ENCODE assay signal across 25 cellular contexts in genomic region chr20:20677186-20677585, GRCh38. TPM values are rescaled to one million over a fixed set of nuclear protein-coding genes. Genes with fewer than 3 reads are reported as not detected.
A peak's percentile ranks its signal among the peaks of the same experiment; 100 is the strongest.
DNase-seq lines count a peak whose midpoint lies in the region; ATAC-seq and TF ChIP-seq lines count a peak whose summit lies in the region.
"Had no signal": no experiment of that assay in that cellular context is flagged by ENCODE, and none has a peak within 500 bp of the region (broad histone marks: within the 10 kb centered on the region; RNA-seq: fewer than 3 reads in every experiment).

No MANE protein-coding gene starts in this region.

- CTCF ChIA-PET in HEK293 (lab: Yijun Ruan, JAX): interaction anchor here (1.1 kb wide), 1 partner anchor 12 kb away, joined by 3 read pairs; no protein-coding TSS in a partner anchor

- H3K4me3 ChIP-seq in HEK293 (ENCODE audit: low read depth, low read length) (no peak overlapping the region), fibroblast of mammary gland (ENCODE audit: control insufficient read depth, low read depth, low read length) (no peak overlapping the region)
- H3K4me3 ChIP-seq: SJSA1, skin epidermis, stomach, thyroid gland had no signal

- ATAC-seq in HG03469 (IDR thresholded peaks at IDR 0.05; ENCODE audit: unreplicated experiment) (no peak), GM19395 (IDR thresholded peaks at IDR 0.05; ENCODE audit: unreplicated experiment) (no peak)
- ATAC-seq: activated T-helper 17 cell treated with anti-CD3 and anti-CD28 coated beads, Interleukin-2, amount 50 U/mL, for 72 hours had no signal

- no peaks in the 10 kb centered on the region for H3K4me1 Mint-ChIP-seq in mesothelial cell of epicardium

- TF ChIP-seq CTCF in HEK293 (tag by site-specific recombination; IDR thresholded peaks at IDR 0.05) (no peak), fibroblast of mammary gland (conservative IDR thresholded peaks at IDR 0.05; ENCODE audit: control insufficient read depth, insufficient read depth, low read depth, low read length) (no peak), mesothelial cell of epicardium (IDR thresholded peaks at IDR 0.05; ENCODE audit: unreplicated experiment) (no peak)

- no peaks in the 10 kb centered on the region for H3K27me3 Mint-ChIP-seq in mesothelial cell of epicardium (ENCODE audit: low read depth)
- H3K27me3 Mint-ChIP-seq: activated CD4-positive, alpha-beta memory T cell treated with anti-CD3 and anti-CD28 coated beads for 36 hours; activated naive CD4-positive, alpha-beta T cell treated with anti-CD3 and anti-CD28 coated beads, Interleukin-2, amount 50 U/mL, for 24 hours; activated T-helper 17 cell treated with anti-CD3 and anti-CD28 coated beads, Interleukin-2, amount 50 U/mL, for 72 hours; central memory CD8-positive, alpha-beta T cell; IgD-negative memory B cell had no signal

- H3K4me3 Mint-ChIP-seq in mesothelial cell of epicardium: no peak overlapping the region
- H3K4me3 Mint-ChIP-seq: activated CD4-positive, alpha-beta memory T cell treated with anti-CD3 and anti-CD28 coated beads for 36 hours; activated naive CD4-positive, alpha-beta T cell treated with anti-CD3 and anti-CD28 coated beads, Interleukin-2, amount 50 U/mL, for 24 hours; activated T-helper 17 cell treated with anti-CD3 and anti-CD28 coated beads, Interleukin-2, amount 50 U/mL, for 72 hours; CD14-positive monocyte; central memory CD8-positive, alpha-beta T cell; IgD-negative memory B cell; nephron had no signal

- H3K36me3 ChIP-seq in HEK293 (ENCODE audit: control insufficient read depth in 2 of 2, insufficient read depth in 1 of 2, low read length in 2 of 2): no peaks in the 10 kb centered on the region
- H3K36me3 ChIP-seq: SJSA1, thyroid gland had no signal

- H3K9me3 Mint-ChIP-seq in mesothelial cell of epicardium: no peaks in the 10 kb centered on the region
- H3K9me3 Mint-ChIP-seq: activated CD4-positive, alpha-beta memory T cell treated with anti-CD3 and anti-CD28 coated beads for 36 hours; activated naive CD4-positive, alpha-beta T cell treated with anti-CD3 and anti-CD28 coated beads, Interleukin-2, amount 50 U/mL, for 24 hours; activated T-helper 17 cell treated with anti-CD3 and anti-CD28 coated beads, Interleukin-2, amount 50 U/mL, for 72 hours; CD14-positive monocyte; central memory CD8-positive, alpha-beta T cell; IgD-negative memory B cell; nephron had no signal

- POLR2A ChIA-PET in HEK293 (lab: Yijun Ruan, JAX): interaction anchor here (0.6 kb wide), 1 partner anchor 21 kb away, joined by 4 read pairs; no protein-coding TSS in a partner anchor

- H3K27ac Mint-ChIP-seq in mesothelial cell of epicardium: no peak overlapping the region
- H3K27ac Mint-ChIP-seq: activated CD4-positive, alpha-beta memory T cell treated with anti-CD3 and anti-CD28 coated beads for 36 hours; activated naive CD4-positive, alpha-beta T cell treated with anti-CD3 and anti-CD28 coated beads, Interleukin-2, amount 50 U/mL, for 24 hours; activated T-helper 17 cell treated with anti-CD3 and anti-CD28 coated beads, Interleukin-2, amount 50 U/mL, for 72 hours; IgD-negative memory B cell; nephron had no signal

- DNase-seq in DMS 273 (lab: John Stamatoyannopoulos, UW; ENCODE audit: unreplicated experiment) (peak; percentile 74), RPMI7951 (ENCODE audit: low read depth) (peak; percentile 56), fibroblast of mammary gland (ENCODE audit: low read depth) (peak; percentile 17), COLO668 (lab: John Stamatoyannopoulos, UW; ENCODE audit: unreplicated experiment) (no peak), mesothelial cell of epicardium (ENCODE audit: low spot score in 2 of 2, unreplicated experiment in 2 of 2) (no peak)
- DNase-seq: activated CD4-positive, alpha-beta memory T cell treated with anti-CD3 and anti-CD28 coated beads for 36 hours; activated CD4-positive, CD25-positive, alpha-beta regulatory T cell treated with anti-CD3 and anti-CD28 coated beads, Interleukin-2, amount 50 U/mL, for 72 hours; activated CD8-positive, alpha-beta memory T cell treated with anti-CD3 and anti-CD28 coated beads, Interleukin-2, amount 50 U/mL, for 48 hours; glutamatergic neuron; GOT3; kidney; stimulated activated CD4-positive, alpha-beta T cell treated with anti-CD3 and anti-CD28 coated beads, Interleukin-1b, Interleukin-23, amount 100 ng/mL, for 48 hours; stomach; thyroid gland had no signal

- H3K9me3 ChIP-seq in HEK293 (ENCODE audit: control insufficient read depth, insufficient read depth, low read depth, low read length): no peaks in the 10 kb centered on the region
- H3K9me3 ChIP-seq: SJSA1, stomach, thyroid gland had no signal

- no peak overlapping the region for H3K27ac ChIP-seq in HEK293 (ENCODE audit: extremely low read depth, low read depth, low read length)
- H3K27ac ChIP-seq: SJSA1, skin epidermis, stomach, thyroid gland had no signal

- H3K36me3 Mint-ChIP-seq in mesothelial cell of epicardium: peaks cover 18% of the 10 kb centered on the region

- H3K4me1 ChIP-seq in HEK293 (ENCODE audit: control insufficient read depth, insufficient read depth, low read length): no peaks in the 10 kb centered on the region
- H3K4me1 ChIP-seq: SJSA1 had no signal

TF ChIP-seq in HEK293, 187 proteins besides CTCF, POLR2A, EP300 and RAD21:
- TF ChIP-seq ZNF362 (tag by site-specific recombination; IDR thresholded peaks at IDR 0.05): 0 out of 2 replicates have a peak, but pooled peaks have one; percentile 26
- TF ChIP-seq YY1 (tag by site-specific recombination; IDR thresholded peaks at IDR 0.05): no peak

RNA-seq across cellular contexts. Expression of gene RALGAPA2, which starts 35.3 kb away (rescaled TPM):
- total RNA-seq in RPMI7951 (2014; rRNA removed; shearing (Covaris generic)): 7.2 and 9.7 TPM in 2 replicates
- 26.8 to 27.8 TPM (median 27.5 TPM) in 3 replicates for total RNA-seq in mesothelial cell of epicardium

Comparison
In these comparisons a context has a peak if more than half of its experiments do, and no peak if none do; other contexts are left out.
1. DNase-seq: peak in DMS 273 (single experiment), RPMI7951 (single experiment) and fibroblast of mammary gland (single experiment); none in COLO668 (single experiment) and mesothelial cell of epicardium (0 of 2).